Comparison of ENCODE assay signal across 30 cellular contexts in the genomic region with DNA sequence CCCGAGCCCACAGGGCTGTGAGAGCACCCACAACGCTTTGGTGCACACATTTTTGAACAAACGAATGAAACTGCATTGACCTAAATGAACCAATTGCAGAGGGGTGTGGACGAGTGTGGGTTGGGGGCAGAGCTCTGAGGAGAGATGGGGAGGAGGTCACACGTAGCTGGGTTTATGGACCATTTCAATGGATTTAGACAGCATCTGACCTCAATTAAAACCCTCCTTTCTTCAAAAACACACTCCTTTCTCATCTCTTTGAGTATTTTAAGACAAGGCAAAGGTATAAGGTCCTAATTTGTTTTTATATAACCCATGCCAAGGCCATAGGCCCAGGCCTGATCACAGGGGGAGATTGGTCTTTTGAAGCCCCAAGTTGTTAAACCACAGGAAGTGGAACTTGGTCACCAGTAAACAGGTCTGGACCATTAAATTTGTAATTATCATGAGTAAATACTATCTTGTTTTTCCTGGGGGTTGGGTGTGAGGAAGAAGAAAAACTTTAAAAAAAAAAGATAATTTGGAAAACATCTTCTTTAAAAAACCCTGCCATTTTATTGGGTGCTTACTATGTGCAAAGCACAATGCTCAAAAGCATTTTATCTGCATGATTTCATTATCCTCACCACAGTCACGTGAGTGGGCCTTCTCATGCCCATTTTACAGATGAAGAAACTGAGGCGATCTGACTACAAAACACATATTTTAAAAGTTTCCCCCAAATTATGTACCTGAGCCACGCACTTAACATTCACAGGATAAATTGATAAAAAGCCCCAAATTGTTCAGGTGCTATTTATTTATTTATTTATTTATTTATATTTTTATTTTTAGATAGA. TPM values are rescaled to one million over a fixed set of nuclear protein-coding genes. Genes with fewer than 3 reads are reported as not detected.
A peak's percentile ranks its signal among the peaks of the same experiment; 100 is the strongest.
DNase-seq lines count a peak whose midpoint lies in the region; ATAC-seq and TF ChIP-seq lines count a peak whose summit lies in the region.
"Had no signal": no experiment of that assay in that cellular context is flagged by ENCODE, and none has a peak within 500 bp of the region (broad histone marks: within the 10 kb centered on the region; RNA-seq: fewer than 3 reads in every experiment).

No MANE protein-coding gene starts in this region.

- no peak for TF ChIP-seq CTCF in neural crest cell (conservative IDR thresholded peaks at IDR 0.05)
- TF ChIP-seq CTCF in Calu3 (IDR thresholded peaks at IDR 0.05; ENCODE audit: unreplicated experiment): no peak

- H3K27me3 Mint-ChIP-seq in IgD-negative memory B cell (no peaks in the 10 kb centered on the region), neural crest cell (ENCODE audit: low read depth) (no peaks in the 10 kb centered on the region), Calu3 (ENCODE audit: unreplicated experiment) (no peaks in the 10 kb centered on the region)
- H3K27me3 Mint-ChIP-seq in activated T-helper 17 cell treated with anti-CD3 and anti-CD28 coated beads, Interleukin-2, amount 50 U/mL, for 72 hours: no peaks in the 10 kb centered on the region

- H3K27ac Mint-ChIP-seq in IgD-negative memory B cell: peak overlapping the region; percentile 33 to 68 (median 56)
- H3K27ac Mint-ChIP-seq in activated T-helper 17 cell treated with anti-CD3 and anti-CD28 coated beads, Interleukin-2, amount 50 U/mL, for 72 hours: no peak overlapping the region
- H3K27ac Mint-ChIP-seq in neural crest cell (ENCODE audit: unreplicated experiment): no peak overlapping the region
- no peak overlapping the region for H3K27ac Mint-ChIP-seq in Calu3 (ENCODE audit: unreplicated experiment)
- H3K27ac Mint-ChIP-seq: activated naive CD4-positive, alpha-beta T cell treated with anti-CD3 and anti-CD28 coated beads, Interleukin-2, amount 10 ng/mL, durations not matched to agents 7 days and 5 days; H9; mesothelial cell of epicardium; nephron had no signal

- BruUV-seq in Calu3 (replicated peaks; lab: Mats Ljungman, UMichigan): no TSS peak

- H3K9me3 Mint-ChIP-seq in IgD-negative memory B cell (no peaks in the 10 kb centered on the region), neural crest cell (no peaks in the 10 kb centered on the region), Calu3 (ENCODE audit: low read depth, unreplicated experiment) (no peaks in the 10 kb centered on the region)
- no peaks in the 10 kb centered on the region for H3K9me3 Mint-ChIP-seq in activated T-helper 17 cell treated with anti-CD3 and anti-CD28 coated beads, Interleukin-2, amount 50 U/mL, for 72 hours
- H3K9me3 Mint-ChIP-seq: activated naive CD4-positive, alpha-beta T cell treated with anti-CD3 and anti-CD28 coated beads, Interleukin-2, amount 10 ng/mL, durations not matched to agents 7 days and 5 days; H9; mesothelial cell of epicardium; nephron had no signal

- DNase-seq in activated effector memory CD4-positive, alpha-beta T cell treated with anti-CD3 and anti-CD28 coated beads, Interleukin-2, amount 50 U/mL, for 16 hours: peak; percentile 46
- DNase-seq in activated effector memory CD4-positive, alpha-beta T cell treated with Interleukin-2 at 50 U/mL for 16 hours: no peak
- no peak for DNase-seq in neural crest cell (ENCODE audit: low read depth, low spot score)
- DNase-seq in Calu3: no peak
- no peak for DNase-seq in SK-N-DZ (ENCODE audit: low spot score)
- no peak for DNase-seq in NCI-H82 (lab: John Stamatoyannopoulos, UW)
- DNase-seq: activated naive CD4-positive, alpha-beta T cell treated with anti-CD3 and anti-CD28 coated beads, Interleukin-2, amount 10 ng/mL, durations not matched to agents 7 days and 5 days; H9; IMR-90; MG63; NCI-H1105 treated with DMSO at 0.1 percent for 48 hours; NCI-H1930; NCI-H526 treated with DMSO at 0.1 percent for 48 hours; ovary; retina; small intestine; stimulated activated CD4-positive, alpha-beta T cell treated with anti-CD3 and anti-CD28 coated beads, Interleukin-1b, Interleukin-23, amount 100 ng/mL, for 48 hours; stimulated activated CD8-positive, alpha-beta memory T cell treated with anti-CD3 and anti-CD28 coated beads, Interleukin-4, amount 100 ng/mL, for 48 hours; stomach; tibial artery had no signal

- peak overlapping the region in 1 of 4 donors; percentile 59 for H3K4me3 Mint-ChIP-seq in IgD-negative memory B cell
- H3K4me3 Mint-ChIP-seq in activated T-helper 17 cell treated with anti-CD3 and anti-CD28 coated beads, Interleukin-2, amount 50 U/mL, for 72 hours: peak overlapping the region; percentile 35
- peak overlapping the region; percentile 45 for H3K4me3 Mint-ChIP-seq in neural crest cell
- no peak overlapping the region for H3K4me3 Mint-ChIP-seq in Calu3 (ENCODE audit: low read depth, unreplicated experiment)
- H3K4me3 Mint-ChIP-seq: activated naive CD4-positive, alpha-beta T cell treated with anti-CD3 and anti-CD28 coated beads, Interleukin-2, amount 10 ng/mL, durations not matched to agents 7 days and 5 days; H9; mesothelial cell of epicardium; nephron had no signal

- intact Hi-C loops in Calu3 (cut with micrococcal nuclease; ENCODE audit: unreplicated experiment): no loop called here

- CTCF ChIA-PET in Calu3 (lab: Charles Lee): no interaction called here

- H3K36me3 Mint-ChIP-seq in IgD-negative memory B cell (peaks cover 2% of the 10 kb centered on the region), neural crest cell (ENCODE audit: low read depth) (no peaks in the 10 kb centered on the region), Calu3 (ENCODE audit: insufficient read depth, unreplicated experiment) (peaks cover 5% of the 10 kb centered on the region)
- H3K36me3 Mint-ChIP-seq in activated T-helper 17 cell treated with anti-CD3 and anti-CD28 coated beads, Interleukin-2, amount 50 U/mL, for 72 hours (ENCODE audit: low read depth): no peaks in the 10 kb centered on the region
- H3K36me3 Mint-ChIP-seq: activated naive CD4-positive, alpha-beta T cell treated with anti-CD3 and anti-CD28 coated beads, Interleukin-2, amount 10 ng/mL, durations not matched to agents 7 days and 5 days; mesothelial cell of epicardium had no signal

- H3K4me1 Mint-ChIP-seq in IgD-negative memory B cell: peaks cover 43 to 55% (median 53%) of the 10 kb centered on the region in 3 donors
- peaks cover 32% of the 10 kb centered on the region for H3K4me1 Mint-ChIP-seq in activated T-helper 17 cell treated with anti-CD3 and anti-CD28 coated beads, Interleukin-2, amount 50 U/mL, for 72 hours
- peaks cover 39% of the 10 kb centered on the region for H3K4me1 Mint-ChIP-seq in neural crest cell
- H3K4me1 Mint-ChIP-seq in Calu3 (ENCODE audit: low read depth, unreplicated experiment): peaks cover 37% of the 10 kb centered on the region

- no peak for ATAC-seq in activated T-helper 17 cell treated with anti-CD3 and anti-CD28 coated beads, Interleukin-2, amount 50 U/mL, for 72 hours (replicated peaks)
- ATAC-seq: A549 had no signal

RNA-seq across cellular contexts. Expression of gene INAVA, which starts 8.9 kb away (rescaled TPM):
- polyA plus RNA-seq in IgD-negative memory B cell: not detected
- total RNA-seq in activated T-helper 17 cell treated with anti-CD3 and anti-CD28 coated beads, Interleukin-2, amount 50 U/mL, for 72 hours: under 1 TPM; 0.13 to 0.19 TPM
- total RNA-seq in neural crest cell: 50.4 and 51.8 TPM in 2 replicates
- 167 and 175 TPM in 2 replicates for total RNA-seq in Calu3 (2022)
- 2.0 and 6.7 TPM in 2 replicates for polyA plus RNA-seq in SK-N-DZ (2014; cell fraction: cytosol; rRNA removed)
- polyA plus RNA-seq in SK-N-DZ (2014; cell fraction: nucleus; rRNA removed): 4.0 and 13.0 TPM in 2 replicates
- total RNA-seq: T-helper 1 cell treated with Interleukin-12 subunit alpha and Interleukin-12 subunit beta and Interleukin-4 antibody, amounts not matched to agents 30 ng/mL and 1 ng/mL, for 36 hours had no signal

RNA-seq across cellular contexts. Expression of gene GPR25, which starts 13.0 kb away (rescaled TPM):
- 41.1 TPM for polyA plus RNA-seq in IgD-negative memory B cell
- total RNA-seq in activated T-helper 17 cell treated with anti-CD3 and anti-CD28 coated beads, Interleukin-2, amount 50 U/mL, for 72 hours: 1 to 10 TPM in 1 of 2 donors, not detected in 1; 1.8 TPM
- total RNA-seq in neural crest cell (not detected in 2 replicates), Calu3 (2022) (not detected in 2 replicates)
- not detected in 2 replicates for polyA plus RNA-seq in SK-N-DZ (2014; cell fraction: cytosol; rRNA removed)
- not detected in 2 replicates for polyA plus RNA-seq in SK-N-DZ (2014; cell fraction: nucleus; rRNA removed)
- total RNA-seq: activated CD8-positive, alpha-beta memory T cell treated with anti-CD3 and anti-CD28 coated beads for 36 hours; bronchial epithelial cell; glomerular endothelial cell; H9; IMR-90; ovary; SJSA1; stomach; T-helper 1 cell treated with Interleukin-12 subunit alpha and Interleukin-12 subunit beta and Interleukin-4 antibody, amounts not matched to agents 30 ng/mL and 1 ng/mL, for 36 hours had no signal
- polyA plus RNA-seq: A549, IMR-90 had no signal

Comparison
In these comparisons a context has a peak if more than half of its experiments do, and no peak if none do; other contexts are left out.
1. H3K27ac Mint-ChIP-seq: peak in IgD-negative memory B cell (3 of 3); none in activated T-helper 17 cell treated with anti-CD3 and anti-CD28 coated beads, Interleukin-2, amount 50 U/mL, for 72 hours (single experiment), neural crest cell (single experiment) and Calu3 (single experiment).
2. RNA of gene INAVA, which starts 8.9 kb away (total RNA-seq): 167 to 175 TPM in Calu3 and 50.4 to 51.8 TPM in neural crest cell; 0.13 to 0.19 TPM in activated T-helper 17 cell treated with anti-CD3 and anti-CD28 coated beads, Interleukin-2, amount 50 U/mL, for 72 hours; every median in the first group is over 10 times any median in the second.